In the genomic region with DNA sequence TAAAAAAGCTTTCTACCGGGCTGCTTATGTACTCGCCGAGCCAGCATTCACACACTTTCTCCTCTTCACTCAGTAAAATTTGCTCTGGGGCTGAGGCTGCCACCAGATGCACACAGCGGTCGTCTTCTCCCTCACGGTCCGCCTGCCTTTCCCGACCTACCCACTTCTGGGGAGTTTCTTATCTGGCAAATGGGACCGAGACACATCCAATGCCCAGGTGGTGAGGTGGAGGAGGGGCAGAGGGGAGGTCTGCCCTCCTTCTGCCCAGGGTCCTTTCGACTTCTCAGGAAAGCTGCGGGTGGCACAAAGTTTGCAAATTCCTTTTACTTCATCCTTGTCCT, we compare ENCODE assay signal across 12 cellular contexts.
"Had no signal": no experiment of that assay in that cellular context is flagged by ENCODE, and none has a peak within 500 bp of the region (broad histone marks: within the 10 kb centered on the region; RNA-seq: fewer than 3 reads in every experiment).

No MANE protein-coding gene starts in this region.

- H3K27ac ChIP-seq: heart right ventricle, left ventricle myocardium inferior, tibial artery had no signal

- ATAC-seq: right cardiac atrium had no signal

- H3K4me3 Mint-ChIP-seq: activated CD4-positive, alpha-beta T cell treated with anti-CD3 and anti-CD28 coated beads, Interleukin-2, amount 10 ng/mL, durations not matched to agents 24 days and 14 days; activated naive CD4-positive, alpha-beta T cell treated with anti-CD3 and anti-CD28 coated beads, Interleukin-2, amount 50 U/mL, for 24 hours; memory B cell; stimulated activated memory B cell treated with anti-CD40 and anti-IgM and Interleukin-4, amounts not matched to agents 10 μg/mL and 1 μg/mL and 100 μg/mL, for 72 hours; T-helper 1 cell treated with Interleukin-12 subunit alpha and Interleukin-12 subunit beta and Interleukin-4 antibody, amounts not matched to agents 30 μg/mL and 1 μg/mL, for 36 hours had no signal

- H3K4me1 Mint-ChIP-seq: activated naive CD4-positive, alpha-beta T cell treated with anti-CD3 and anti-CD28 coated beads, Interleukin-2, amount 50 U/mL, for 24 hours had no signal

- H3K4me1 ChIP-seq: tibial artery had no signal

- H3K27me3 ChIP-seq: heart right ventricle, tibial artery had no signal

- H3K36me3 ChIP-seq: heart right ventricle, left ventricle myocardium inferior, tibial artery had no signal

- DNase-seq: activated CD4-positive, alpha-beta T cell treated with anti-CD3 and anti-CD28 coated beads, Interleukin-2, amount 10 ng/mL, durations not matched to agents 24 days and 14 days; heart right ventricle; kidney; left ventricle myocardium inferior; right cardiac atrium; stimulated activated CD4-positive, alpha-beta T cell treated with anti-CD3 and anti-CD28 coated beads, Interleukin-1b, Interleukin-23, amount 100 ng/mL, for 48 hours; tibial artery had no signal

- H3K27ac Mint-ChIP-seq: activated CD4-positive, alpha-beta T cell treated with anti-CD3 and anti-CD28 coated beads, Interleukin-2, amount 10 ng/mL, durations not matched to agents 24 days and 14 days; activated naive CD4-positive, alpha-beta T cell treated with anti-CD3 and anti-CD28 coated beads, Interleukin-2, amount 50 U/mL, for 24 hours; memory B cell; T-helper 1 cell treated with Interleukin-12 subunit alpha and Interleukin-12 subunit beta and Interleukin-4 antibody, amounts not matched to agents 30 μg/mL and 1 μg/mL, for 36 hours had no signal

- FAIRE-seq: frontal cortex, kidney had no signal

- H3K4me3 ChIP-seq: heart right ventricle, left ventricle myocardium inferior, tibial artery had no signal

- H3K36me3 Mint-ChIP-seq: activated naive CD4-positive, alpha-beta T cell treated with anti-CD3 and anti-CD28 coated beads, Interleukin-2, amount 50 U/mL, for 24 hours; memory B cell; stimulated activated memory B cell treated with anti-CD40 and anti-IgM and Interleukin-4, amounts not matched to agents 10 μg/mL and 1 μg/mL and 100 μg/mL, for 72 hours had no signal

- H3K9me3 Mint-ChIP-seq: activated CD4-positive, alpha-beta T cell treated with anti-CD3 and anti-CD28 coated beads, Interleukin-2, amount 10 ng/mL, durations not matched to agents 24 days and 14 days; activated naive CD4-positive, alpha-beta T cell treated with anti-CD3 and anti-CD28 coated beads, Interleukin-2, amount 50 U/mL, for 24 hours; memory B cell; stimulated activated memory B cell treated with anti-CD40 and anti-IgM and Interleukin-4, amounts not matched to agents 10 μg/mL and 1 μg/mL and 100 μg/mL, for 72 hours; T-helper 1 cell treated with Interleukin-12 subunit alpha and Interleukin-12 subunit beta and Interleukin-4 antibody, amounts not matched to agents 30 μg/mL and 1 μg/mL, for 36 hours had no signal

- H3K9me3 ChIP-seq: heart right ventricle, left ventricle myocardium inferior, tibial artery had no signal
